ENCODE assay signal across 8 cellular contexts in the genomic region with DNA sequence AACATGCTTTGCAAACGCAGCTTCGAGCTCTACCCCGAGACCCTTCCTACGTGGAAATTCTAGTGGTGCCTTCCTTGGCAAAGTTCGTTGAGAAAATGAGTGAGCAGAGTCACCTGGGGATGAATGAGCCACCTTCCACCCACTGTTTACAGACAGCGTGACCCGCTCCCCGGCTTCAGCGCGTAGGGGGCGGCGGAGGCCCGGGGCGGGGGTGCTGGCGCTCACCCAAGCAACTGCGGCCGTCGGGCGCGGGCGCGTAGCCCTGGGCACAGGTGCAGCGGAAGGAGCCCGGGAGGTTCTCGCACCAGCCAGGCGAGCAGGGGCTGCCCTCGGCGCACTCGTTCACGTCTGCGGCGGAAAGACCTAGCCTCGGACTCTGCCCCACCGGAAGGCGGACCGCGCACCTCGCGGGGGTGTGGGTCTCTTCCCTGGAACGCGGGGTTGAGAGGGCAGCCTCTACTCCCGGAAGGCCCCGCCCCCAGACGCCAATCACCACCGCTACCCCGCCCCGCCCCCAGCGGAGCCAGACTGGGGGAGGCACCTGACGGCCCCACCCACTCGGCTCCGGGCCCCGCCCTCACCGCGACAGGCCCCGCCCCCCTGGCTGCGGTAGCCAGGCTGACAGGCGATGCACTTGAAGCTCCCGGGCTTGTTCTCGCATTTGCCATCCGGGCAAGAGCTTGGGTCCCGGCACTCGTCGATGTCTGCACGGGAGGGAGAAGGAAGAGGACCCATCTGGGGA. TPM values are rescaled to one million over a fixed set of nuclear protein-coding genes. Genes with fewer than 3 reads are reported as not detected.
DNase-seq lines count a peak whose midpoint lies in the region; ATAC-seq lines count a peak whose summit lies in the region.

No MANE protein-coding gene starts in this region.

- no peaks in the 10 kb centered on the region for H3K9me3 ChIP-seq in KOPT-K1 (ENCODE audit: insufficient read depth, low read length, poor library complexity, severe bottlenecking)

- peak overlapping the region; percentile 58 for H3K27ac ChIP-seq in KOPT-K1 (ENCODE audit: low read depth, low read length, poor library complexity, severe bottlenecking)

- ATAC-seq in GM21528 (IDR thresholded peaks at IDR 0.05; ENCODE audit: low FRiP score, unreplicated experiment) = peak; percentile 57

- H3K36me3 ChIP-seq in KOPT-K1 (ENCODE audit: insufficient read depth, low read length) = no peaks in the 10 kb centered on the region

- DNase-seq in DMS153 treated with DMSO at 0.1 percent for 48 hours (lab: John Stamatoyannopoulos, UW; ENCODE audit: unreplicated experiment) = peak; percentile 94
- DNase-seq in SK-N-DZ (ENCODE audit: low spot score) = peak; percentile 64
- peak; percentile 96 for DNase-seq in activated naive CD4-positive, alpha-beta T cell treated with anti-CD3 and anti-CD28 coated beads, Interleukin-2, amount 50 U/mL, for 16 hours
- DNase-seq in iPS-NIHi7 (ENCODE audit: extremely low spot score) = peak; percentile 96
- DNase-seq in stimulated activated CD4-positive, alpha-beta T cell treated with anti-CD3 and anti-CD28 coated beads, Interleukin-1b, Interleukin-23, amount 100 ng/mL, for 48 hours = peak; percentile 97
- no peak for DNase-seq in kidney glomerular epithelial cell (lab: John Stamatoyannopoulos, UW)

RNA-seq across cellular contexts. Expression of a gene that starts 11.8 kb away (rescaled TPM):
- 7.7 and 11.5 TPM in 2 replicates for polyA plus RNA-seq in SK-N-DZ (2014; cell fraction: cytosol; rRNA removed)
- 41.4 and 60.9 TPM in 2 replicates for polyA plus RNA-seq in SK-N-DZ (2014; cell fraction: nucleus; rRNA removed)

RNA-seq across cellular contexts. Expression of a gene that starts 21.5 kb away (rescaled TPM):
- 32.7 and 42.1 TPM in 2 replicates for polyA plus RNA-seq in SK-N-DZ (2014; cell fraction: cytosol; rRNA removed)
- polyA plus RNA-seq in SK-N-DZ (2014; cell fraction: nucleus; rRNA removed) = 92.4 and 96.0 TPM in 2 replicates

RNA-seq across cellular contexts. Expression of a gene that starts 23.9 kb away (rescaled TPM):
- polyA plus RNA-seq in SK-N-DZ (2014; cell fraction: cytosol; rRNA removed) = 68.9 and 74.6 TPM in 2 replicates
- polyA plus RNA-seq in SK-N-DZ (2014; cell fraction: nucleus; rRNA removed) = 51.2 and 87.1 TPM in 2 replicates

RNA-seq across cellular contexts. Expression of a gene that starts 25.9 kb away (rescaled TPM):
- polyA plus RNA-seq in SK-N-DZ (2014; cell fraction: cytosol; rRNA removed) = 59.4 and 85.8 TPM in 2 replicates
- 44.3 and 61.6 TPM in 2 replicates for polyA plus RNA-seq in SK-N-DZ (2014; cell fraction: nucleus; rRNA removed)

RNA-seq across cellular contexts. Expression of a gene that starts 29.5 kb away (rescaled TPM):
- 4.4 and 10.3 TPM in 2 replicates for polyA plus RNA-seq in SK-N-DZ (2014; cell fraction: cytosol; rRNA removed)
- polyA plus RNA-seq in SK-N-DZ (2014; cell fraction: nucleus; rRNA removed) = 6.3 and 10.7 TPM in 2 replicates
